9 cellular contexts compared by ENCODE assay signal in the genomic region with DNA sequence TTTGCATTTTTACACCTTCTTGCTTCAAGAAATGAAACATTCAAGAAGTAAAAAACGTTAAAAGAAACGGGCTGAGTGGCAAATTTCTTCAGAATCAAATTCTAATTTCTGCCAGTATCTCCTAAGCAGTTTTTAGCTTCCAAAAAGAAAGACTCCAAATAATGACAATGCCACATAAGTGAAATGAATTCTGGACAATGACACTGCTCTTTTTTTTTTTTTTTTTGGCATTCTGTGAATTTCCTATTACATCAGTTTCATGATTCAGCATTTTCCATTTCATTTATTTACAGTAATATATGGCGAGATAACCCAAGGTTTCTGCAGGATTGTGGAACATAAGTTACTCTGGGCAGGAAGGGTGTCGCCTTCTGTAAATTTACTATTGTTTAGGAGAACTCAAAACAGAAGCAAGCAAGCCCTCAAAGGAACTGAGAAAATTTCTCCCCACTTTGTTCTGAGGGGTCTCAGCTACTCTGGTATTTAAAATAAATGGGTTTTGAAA. TPM values are rescaled to one million over a fixed set of nuclear protein-coding genes. Genes with fewer than 3 reads are reported as not detected.
A peak's percentile ranks its signal among the peaks of the same experiment; 100 is the strongest.
DNase-seq lines count a peak whose midpoint lies in the region; ATAC-seq, FAIRE-seq and TF ChIP-seq lines count a peak whose summit lies in the region.
"Had no signal": no experiment of that assay in that cellular context is flagged by ENCODE, and none has a peak within 500 bp of the region (broad histone marks: within the 10 kb centered on the region; RNA-seq: fewer than 3 reads in every experiment).

No MANE protein-coding gene starts in this region.

- POLR2A ChIA-PET in activated naive CD8-positive, alpha-beta T cell treated with anti-CD3 and anti-CD28 coated beads, Interleukin-2, amount 10 ng/mL, durations not matched to agents 7 days and 5 days (lab: Charles Lee), result interaction anchor here (0.6 to 1.8 kb wide), 6 partner anchors 12 to 108 kb away, joined by 3 to 15 read pairs (median 5); a partner anchor contains a TSS

- TF ChIP-seq CTCF in heart left ventricle (IDR thresholded peaks at IDR 0.05) (no peak), kidney (IDR thresholded peaks at IDR 0.05; ENCODE audit: borderline replicate concordance, extremely low read depth, insufficient read depth) (no peak), upper lobe of left lung (IDR thresholded peaks at IDR 0.05) (no peak)

- no peak for FAIRE-seq in kidney (lab: Jason Lieb, UNC)
- FAIRE-seq: TTC549 had no signal

- H3K27me3 Mint-ChIP-seq in activated naive CD8-positive, alpha-beta T cell treated with anti-CD3 and anti-CD28 coated beads, Interleukin-2, amount 10 ng/mL, durations not matched to agents 7 days and 5 days, result no peaks in the 10 kb centered on the region

- H3K9me3 ChIP-seq in heart left ventricle (no peaks in the 10 kb centered on the region), kidney (ENCODE audit: control insufficient read depth in 1 of 2, low read length in 2 of 2) (no peaks in the 10 kb centered on the region), upper lobe of left lung (no peaks in the 10 kb centered on the region)

- no peak overlapping the region for H3K9ac ChIP-seq in kidney (ENCODE audit: low read length in 2 of 2)

- WGBS in heart left ventricle, 4 donors, result 51 to 56% (median 55%) methylated on average over 4 of the region's 4 CpGs
- WGBS in upper lobe of left lung, 2 donors, result 17 to 25% methylated on average over 4 of the region's 4 CpGs

- TF ChIP-seq POLR2A in heart left ventricle (IDR thresholded peaks at IDR 0.05) (no peak), upper lobe of left lung (IDR thresholded peaks at IDR 0.05) (no peak)

- DNase-seq in heart left ventricle, result no peak
- DNase-seq in Right ventricle myocardium inferior (ENCODE audit: missing footprints), result no peak
- DNase-seq in activated naive CD8-positive, alpha-beta T cell treated with anti-CD3 and anti-CD28 coated beads, Interleukin-2, amount 10 ng/mL, durations not matched to agents 7 days and 5 days, result no peak
- DNase-seq in kidney, result no peak
- no peak for DNase-seq in upper lobe of left lung
- no peak for DNase-seq in iPS-NIHi11 (ENCODE audit: low spot score)
- no peak for DNase-seq in NCI-H1694 (lab: John Stamatoyannopoulos, UW)
- no peak for DNase-seq in COR-L47 (lab: John Stamatoyannopoulos, UW)

- peaks cover 48% of the 10 kb centered on the region for H3K4me1 Mint-ChIP-seq in activated naive CD8-positive, alpha-beta T cell treated with anti-CD3 and anti-CD28 coated beads, Interleukin-2, amount 10 ng/mL, durations not matched to agents 7 days and 5 days

- peak overlapping the region; percentile 100 for H3K27ac Mint-ChIP-seq in activated naive CD8-positive, alpha-beta T cell treated with anti-CD3 and anti-CD28 coated beads, Interleukin-2, amount 10 ng/mL, durations not matched to agents 7 days and 5 days

- no peaks in the 10 kb centered on the region for H3K9me3 Mint-ChIP-seq in activated naive CD8-positive, alpha-beta T cell treated with anti-CD3 and anti-CD28 coated beads, Interleukin-2, amount 10 ng/mL, durations not matched to agents 7 days and 5 days

- H3K36me3 ChIP-seq in heart left ventricle (no peaks in the 10 kb centered on the region), kidney (ENCODE audit: control insufficient read depth in 1 of 2, insufficient read depth in 2 of 2, low read length in 2 of 2) (no peaks in the 10 kb centered on the region), upper lobe of left lung (no peaks in the 10 kb centered on the region)

- peaks cover 0 to 55% (median 25%) of the 10 kb centered on the region in 12 donors for H3K4me1 ChIP-seq in heart left ventricle
- no peaks in the 10 kb centered on the region for H3K4me1 ChIP-seq in kidney (ENCODE audit: control insufficient read depth in 1 of 2, insufficient read depth in 1 of 2, low read depth in 1 of 2, low read length in 2 of 2)
- H3K4me1 ChIP-seq in upper lobe of left lung, result peaks cover 41 to 54% (median 47%) of the 10 kb centered on the region in 4 donors

- intact Hi-C loops in heart left ventricle (cut with DNase I) (loop anchor here in 4 of 10 donors (5.0 to 10.0 kb wide), 2 partner anchors 51 to 53 kb away; a partner anchor contains a TSS), Right ventricle myocardium inferior (cut with DNase I) (no loop called here), kidney (cut with DNase I) (no loop called here)

- ATAC-seq in heart left ventricle, result peak in 2 of 4 donors; percentile 9 to 36
- ATAC-seq in Right ventricle myocardium inferior, result no peak
- no peak for ATAC-seq in activated naive CD8-positive, alpha-beta T cell treated with anti-CD3 and anti-CD28 coated beads, Interleukin-2, amount 10 ng/mL, durations not matched to agents 7 days and 5 days (ENCODE audit: low read depth)
- ATAC-seq in upper lobe of left lung (ENCODE audit: low FRiP score in 2 of 2), result peak in 1 of 2 donors; percentile 6

- no peak for TF ChIP-seq EP300 in upper lobe of left lung (IDR thresholded peaks at IDR 0.05)

- H3K36me3 Mint-ChIP-seq in activated naive CD8-positive, alpha-beta T cell treated with anti-CD3 and anti-CD28 coated beads, Interleukin-2, amount 10 ng/mL, durations not matched to agents 7 days and 5 days, result peaks cover 16% of the 10 kb centered on the region

- H3K4me3 Mint-ChIP-seq in activated naive CD8-positive, alpha-beta T cell treated with anti-CD3 and anti-CD28 coated beads, Interleukin-2, amount 10 ng/mL, durations not matched to agents 7 days and 5 days, result peak overlapping the region; percentile 100

- H3K27ac ChIP-seq in heart left ventricle (peak overlapping the region in 11 of 12 donors; percentile 25 to 86 (median 68)), kidney (ENCODE audit: low read depth in 2 of 2, low read length in 2 of 2) (no peak overlapping the region), upper lobe of left lung (peak overlapping the region; percentile 85 to 93 (median 90))

- H3K4me3 ChIP-seq in heart left ventricle (peak overlapping the region; percentile 62 to 94 (median 76)), kidney (ENCODE audit: low read length in 2 of 2) (peak overlapping the region; percentile 5 to 59), upper lobe of left lung (peak overlapping the region; percentile 83 to 92 (median 87))

- H3K27me3 ChIP-seq in heart left ventricle (no peaks in the 10 kb centered on the region), upper lobe of left lung (no peaks in the 10 kb centered on the region)

RNA-seq across cellular contexts. Expression of a gene that starts 1.3 kb away (rescaled TPM):
- 10 to 100 TPM in 2 of 9 donors, 1 to 10 TPM in 7; 2.1 to 20.7 (median 3.6) TPM for total RNA-seq in heart left ventricle
- 1 to 10 TPM; 1.1 to 2.9 TPM for polyA plus RNA-seq in heart left ventricle
- total RNA-seq in Right ventricle myocardium inferior, result 3.9 TPM
- total RNA-seq in activated naive CD8-positive, alpha-beta T cell treated with anti-CD3 and anti-CD28 coated beads, Interleukin-2, amount 10 ng/mL, durations not matched to agents 7 days and 5 days, result 10 to 100 TPM; 62.8 to 69.7 TPM
- 60.3 TPM for total RNA-seq in kidney
- 8.2 TPM for polyA plus RNA-seq in kidney (ENCODE audit: insufficient read depth, low read depth, low replicate concordance)
- total RNA-seq in upper lobe of left lung, result 100 to 1,000 TPM in 1 of 6 donors, 10 to 100 TPM in 5; 41.7 to 197 (median 64.7) TPM

RNA-seq across cellular contexts. Expression of a gene that starts 52.5 kb away (rescaled TPM):
- total RNA-seq in heart left ventricle (10 to 100 TPM; 27.4 to 50.8 (median 37.2) TPM), Right ventricle myocardium inferior (41.5 TPM), kidney (23.8 TPM), upper lobe of left lung (10 to 100 TPM in 4 of 6 donors, 1 to 10 TPM in 2; 7.5 to 33.4 (median 20.8) TPM)
- polyA plus RNA-seq in heart left ventricle (10 to 100 TPM; 40.3 to 42.3 TPM), kidney (ENCODE audit: insufficient read depth, low read depth, low replicate concordance) (97.2 TPM)
- 10 to 100 TPM; 12.9 to 14.9 TPM for total RNA-seq in activated naive CD8-positive, alpha-beta T cell treated with anti-CD3 and anti-CD28 coated beads, Interleukin-2, amount 10 ng/mL, durations not matched to agents 7 days and 5 days

Comparison
In these comparisons a context has a peak if more than half of its experiments do, and no peak if none do; other contexts are left out.
1. H3K27ac ChIP-seq: peak in heart left ventricle (11 of 12) and upper lobe of left lung (4 of 4); none in kidney (0 of 2).
2. H3K4me3 ChIP-seq: peak in every context shown above with its lines; median percentile 87 in upper lobe of left lung; 76 in heart left ventricle; 32 in kidney.